Comparison of ENCODE assay signal across 8 cellular contexts in genomic region chr20:56467969-56468316, GRCh38. TPM values are rescaled to one million over a fixed set of nuclear protein-coding genes. Genes with fewer than 3 reads are reported as not detected.
DNase-seq lines count a peak whose midpoint lies in the region; ATAC-seq and TF ChIP-seq lines count a peak whose summit lies in the region.

No MANE protein-coding gene starts in this region.

- peaks cover 10% of the 10 kb centered on the region for H3K4me1 Mint-ChIP-seq in Caco-2 (ENCODE audit: low read depth, unreplicated experiment)
- peaks cover 22% of the 10 kb centered on the region for H3K4me1 Mint-ChIP-seq in neural crest cell

- peak overlapping the region; percentile 67 for H3K4me3 ChIP-seq in Caco-2 (ENCODE audit: low read depth, low read length)
- peak overlapping the region; percentile 70 for H3K4me3 ChIP-seq in Jurkat, Clone E6-1 (ENCODE audit: low read length)
- peak overlapping the region; percentile 64 for H3K4me3 ChIP-seq in colonic mucosa

- no peaks in the 10 kb centered on the region for H3K27me3 ChIP-seq in Caco-2 (replicated peaks; ENCODE audit: control insufficient read depth, insufficient read depth, low read length)
- H3K27me3 ChIP-seq in colonic mucosa: no peaks in the 10 kb centered on the region

- H3K9ac ChIP-seq in colonic mucosa (ENCODE audit: low read depth in 2 of 2, low read length in 2 of 2): peak overlapping the region in 1 of 2 donors; percentile 81

- DNase-seq in Caco-2 (no peak), colonic mucosa (no peak), neural crest cell (ENCODE audit: low read depth, low spot score) (no peak), NCI-H774 (lab: John Stamatoyannopoulos, UW) (no peak), left colon (no peak)
- DNase-seq in Jurkat, Clone E6-1 (ENCODE audit: low read depth, low spot score): no peak
- DNase-seq in stimulated activated CD4-positive, alpha-beta T cell treated with anti-CD3 and anti-CD28 coated beads, Interleukin-15, amount 100 ng/mL, for 24 hours: no peak

- no peak for TF ChIP-seq CTCF in Caco-2 (IDR thresholded peaks at IDR 0.05; ENCODE audit: insufficient read depth in 1 of 2, low read depth in 1 of 2, low read length in 1 of 2, severe bottlenecking in 1 of 2, unreplicated experiment in 1 of 2)
- no peak for TF ChIP-seq CTCF in colonic mucosa (IDR thresholded peaks at IDR 0.05)
- no peak for TF ChIP-seq CTCF in neural crest cell (conservative IDR thresholded peaks at IDR 0.05)

- H3K4me3 Mint-ChIP-seq in Caco-2 (ENCODE audit: unreplicated experiment) (peak overlapping the region; percentile 100), neural crest cell (peak overlapping the region; percentile 98)

- CTCF ChIA-PET in Caco-2 (lab: Charles Lee): interaction anchor here (1.5 kb wide), 1 partner anchor 76 kb away, joined by 4 read pairs; the partner anchor contains the start of genes AURKA and CSTF1

- H3K9me3 Mint-ChIP-seq in Caco-2 (ENCODE audit: unreplicated experiment): no peaks in the 10 kb centered on the region
- no peaks in the 10 kb centered on the region for H3K9me3 Mint-ChIP-seq in neural crest cell

- H3K27ac Mint-ChIP-seq in Caco-2 (ENCODE audit: unreplicated experiment): peak overlapping the region; percentile 100
- H3K27ac Mint-ChIP-seq in neural crest cell (ENCODE audit: unreplicated experiment): peak overlapping the region; percentile 93

- H3K27me3 Mint-ChIP-seq in Caco-2 (ENCODE audit: insufficient read depth, unreplicated experiment) (peaks cover 4% of the 10 kb centered on the region), neural crest cell (ENCODE audit: low read depth) (peaks cover 4% of the 10 kb centered on the region)

- ATAC-seq in GM21367 (IDR thresholded peaks at IDR 0.05; ENCODE audit: unreplicated experiment) (no peak), left colon (no peak)

- POLR2A ChIA-PET in Caco-2 (lab: Charles Lee): interaction anchor here (0.6 to 1.4 kb wide), 2 partner anchors 15 to 76 kb away, joined by 4 to 5 read pairs; partner anchors contain the start of genes AURKA and CSTF1

- BruUV-seq in Caco-2 (replicated peaks; lab: Mats Ljungman, UMichigan): TSS peak; percentile 83

- H3K4me1 ChIP-seq in Caco-2 (no peaks in the 10 kb centered on the region; the same call in 1 of the 2 replicates), colonic mucosa (peaks cover 5% of the 10 kb centered on the region)

- H3K9me3 ChIP-seq in Caco-2: no peaks in the 10 kb centered on the region
- no peaks in the 10 kb centered on the region for H3K9me3 ChIP-seq in colonic mucosa

- H3K36me3 Mint-ChIP-seq in Caco-2 (ENCODE audit: insufficient read depth, unreplicated experiment) (peaks cover 25% of the 10 kb centered on the region), neural crest cell (ENCODE audit: low read depth) (no peaks in the 10 kb centered on the region)

- H3K27ac ChIP-seq in colonic mucosa: peak overlapping the region; percentile 46

- intact Hi-C loops in Caco-2 (cut with micrococcal nuclease; ENCODE audit: unreplicated experiment): loop anchor here (1.0 kb wide), 3 partner anchors 68 to 220 kb away; partner anchors contain the start of genes AURKA, CSTF1 and MC3R
- intact Hi-C loops in colonic mucosa (cut with DNase I): loop anchor here (5.0 kb wide), 1 partner anchor 71 kb away; no protein-coding TSS in a partner anchor
- intact Hi-C loops in left colon (cut with DNase I, micrococcal nuclease): no loop called here

- H3K36me3 ChIP-seq in Caco-2 (ENCODE audit: control insufficient read depth, insufficient read depth, low read length) (peaks cover 1% of the 10 kb centered on the region; the same call in 1 of the 2 replicates), colonic mucosa (peaks cover 4% of the 10 kb centered on the region)

RNA-seq across cellular contexts. Expression of gene RTF2, which starts 0.5 kb away (rescaled TPM):
- 146 and 157 TPM in 2 replicates for total RNA-seq in Caco-2 (2022)
- polyA plus RNA-seq in Jurkat, Clone E6-1 (2012; ENCODE audit: insufficient read depth, insufficient read length): 159 TPM
- 10 to 100 TPM; 67.3 to 80.8 TPM for total RNA-seq in colonic mucosa
- 70.7 and 75.3 TPM in 2 replicates for total RNA-seq in neural crest cell
- 10 to 100 TPM; 65.5 to 71.5 TPM for total RNA-seq in left colon

RNA-seq across cellular contexts. Expression of gene CASS4, which starts 55.9 kb away (rescaled TPM):
- total RNA-seq in Caco-2 (2022): 0.64 and 0.67 TPM in 2 replicates
- polyA plus RNA-seq in Jurkat, Clone E6-1 (2012; ENCODE audit: insufficient read depth, insufficient read length): 0.42 TPM
- under 1 TPM; 0.17 to 0.98 TPM for total RNA-seq in colonic mucosa
- 0.14 and 0.16 TPM in 2 replicates for total RNA-seq in neural crest cell
- 1 to 10 TPM in 1 of 2 donors, under 1 TPM in 1; 0.46 to 1.3 TPM for total RNA-seq in left colon

RNA-seq across cellular contexts. Expression of gene FAM209A, which starts 56.6 kb away (rescaled TPM):
- total RNA-seq in Caco-2 (2022): 0.57 and 1.2 TPM in 2 replicates
- polyA plus RNA-seq in Jurkat, Clone E6-1 (2012; ENCODE audit: insufficient read depth, insufficient read length): not detected
- under 1 TPM in 1 of 2 donors, not detected in 1; 0.35 TPM for total RNA-seq in colonic mucosa
- total RNA-seq in neural crest cell: 0.42 and 0.50 TPM in 2 replicates
- under 1 TPM; 0.34 to 0.39 TPM for total RNA-seq in left colon

Comparison
In these comparisons a context has a peak if more than half of its experiments do, and no peak if none do; other contexts are left out.
1. intact Hi-C loops: an anchor here in Caco-2 (1.0 kb wide) and colonic mucosa (5.0 kb wide); none called in left colon.